18 cellular contexts compared by ENCODE assay signal in the genomic region with DNA sequence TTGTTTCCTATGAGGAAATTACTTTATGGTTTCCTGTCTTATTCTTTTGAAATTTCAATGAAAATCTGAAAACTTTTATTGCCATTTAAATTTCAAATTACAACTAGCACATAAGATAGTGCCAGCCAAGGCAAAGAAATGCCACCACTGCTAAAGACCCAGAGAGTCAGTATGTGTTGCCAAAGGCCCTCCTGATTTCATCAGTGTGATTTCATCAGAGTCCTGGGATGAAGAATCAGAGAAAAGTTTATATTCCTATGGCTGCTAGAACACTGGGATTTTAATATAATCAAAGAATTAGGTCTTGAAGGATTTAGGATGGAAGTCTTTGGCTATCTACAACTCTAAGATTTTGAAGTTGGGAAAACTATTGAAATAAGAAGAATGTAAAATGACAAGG.
"Had no signal": no experiment of that assay in that cellular context is flagged by ENCODE, and none has a peak within 500 bp of the region (broad histone marks: within the 10 kb centered on the region; RNA-seq: fewer than 3 reads in every experiment).

No MANE protein-coding gene starts in this region.

- H3K9me3 Mint-ChIP-seq: activated naive CD4-positive, alpha-beta T cell treated with anti-CD3 and anti-CD28 coated beads, Interleukin-2, amount 10 ng/mL, durations not matched to agents 7 days and 5 days; activated naive CD8-positive, alpha-beta T cell treated with anti-CD3 and anti-CD28 coated beads, Interleukin-2, amount 50 U/mL, for 24 hours had no signal

- H3K27me3 Mint-ChIP-seq: activated naive CD4-positive, alpha-beta T cell treated with anti-CD3 and anti-CD28 coated beads, Interleukin-2, amount 10 ng/mL, durations not matched to agents 7 days and 5 days; activated naive CD8-positive, alpha-beta T cell treated with anti-CD3 and anti-CD28 coated beads, Interleukin-2, amount 50 U/mL, for 24 hours; progenitor cell of endocrine pancreas; stimulated activated naive B cell treated with anti-CD40 and anti-IgM and Interleukin-4, amounts not matched to agents 10 μg/mL and 1 μg/mL and 100 μg/mL, for 72 hours had no signal

- H3K27me3 ChIP-seq: ascending aorta, left lung, right atrium auricular region, thyroid gland had no signal

- H3K36me3 ChIP-seq: ascending aorta, left lung, right atrium auricular region, thyroid gland had no signal

- H3K4me3 ChIP-seq: ascending aorta, left lung, right atrium auricular region, thyroid gland had no signal

- H3K36me3 Mint-ChIP-seq: activated naive CD4-positive, alpha-beta T cell treated with anti-CD3 and anti-CD28 coated beads, Interleukin-2, amount 10 ng/mL, durations not matched to agents 7 days and 5 days; stimulated activated naive B cell treated with anti-CD40 and anti-IgM and Interleukin-4, amounts not matched to agents 10 μg/mL and 1 μg/mL and 100 μg/mL, for 72 hours had no signal

- H3K27ac ChIP-seq: ascending aorta, left lung, right atrium auricular region, thyroid gland had no signal

- H3K4me3 Mint-ChIP-seq: activated naive CD4-positive, alpha-beta T cell treated with anti-CD3 and anti-CD28 coated beads, Interleukin-2, amount 10 ng/mL, durations not matched to agents 7 days and 5 days; activated naive CD8-positive, alpha-beta T cell treated with anti-CD3 and anti-CD28 coated beads, Interleukin-2, amount 50 U/mL, for 24 hours; stimulated activated naive B cell treated with anti-CD40 and anti-IgM and Interleukin-4, amounts not matched to agents 10 μg/mL and 1 μg/mL and 100 μg/mL, for 72 hours had no signal

- H3K9me3 ChIP-seq: ascending aorta, left lung, right atrium auricular region, thyroid gland had no signal

- H3K27ac Mint-ChIP-seq: activated naive CD4-positive, alpha-beta T cell treated with anti-CD3 and anti-CD28 coated beads, Interleukin-2, amount 10 ng/mL, durations not matched to agents 7 days and 5 days; activated naive CD8-positive, alpha-beta T cell treated with anti-CD3 and anti-CD28 coated beads, Interleukin-2, amount 50 U/mL, for 24 hours; progenitor cell of endocrine pancreas; stimulated activated naive B cell treated with anti-CD40 and anti-IgM and Interleukin-4, amounts not matched to agents 10 μg/mL and 1 μg/mL and 100 μg/mL, for 72 hours had no signal

- H3K4me1 ChIP-seq: ascending aorta, left lung, right atrium auricular region, thyroid gland had no signal

- H3K4me1 Mint-ChIP-seq: activated naive CD4-positive, alpha-beta T cell treated with anti-CD3 and anti-CD28 coated beads, Interleukin-2, amount 10 ng/mL, durations not matched to agents 7 days and 5 days; activated naive CD8-positive, alpha-beta T cell treated with anti-CD3 and anti-CD28 coated beads, Interleukin-2, amount 50 U/mL, for 24 hours had no signal

- ATAC-seq: activated naive CD8-positive, alpha-beta T cell treated with anti-CD3 and anti-CD28 coated beads, Interleukin-2, amount 50 U/mL, for 24 hours; left lung; stimulated activated naive B cell treated with anti-CD40 and anti-IgM and Interleukin-4, amounts not matched to agents 10 μg/mL and 1 μg/mL and 100 μg/mL, for 72 hours had no signal

- DNase-seq: activated CD4-positive, alpha-beta T cell treated with anti-CD3 and anti-CD28 coated beads, Interleukin-2, amount 50 U/mL, for 1 hour; activated CD8-positive, alpha-beta memory T cell treated with anti-CD3 and anti-CD28 coated beads, Interleukin-2, amount 50 U/mL, for 48 hours; activated effector memory CD4-positive, alpha-beta T cell treated with Interleukin-2 at 50 U/mL for 16 hours; activated naive CD4-positive, alpha-beta T cell treated with anti-CD3 and anti-CD28 coated beads, Interleukin-2, amount 10 ng/mL, durations not matched to agents 7 days and 5 days; activated naive CD8-positive, alpha-beta T cell treated with anti-CD3 and anti-CD28 coated beads, Interleukin-2, amount 50 U/mL, for 24 hours; activated T-cell treated with anti-CD3 and anti-CD28 coated beads, Interleukin-2, amount 50 U/mL, for 48 hours; cerebellar nuclear complex; cortex of kidney; erythroblast; kidney; left lung; stimulated activated CD4-positive, alpha-beta T cell treated with anti-CD3 and anti-CD28 coated beads, Interleukin-4, amount 100 ng/mL, for 24 hours; stimulated activated naive B cell treated with anti-CD40 and anti-IgM and Interleukin-4, amounts not matched to agents 10 μg/mL and 1 μg/mL and 100 μg/mL, for 72 hours; T1000; thyroid gland had no signal
